ENCODE assay signal across 1 cellular context in the genomic region with DNA sequence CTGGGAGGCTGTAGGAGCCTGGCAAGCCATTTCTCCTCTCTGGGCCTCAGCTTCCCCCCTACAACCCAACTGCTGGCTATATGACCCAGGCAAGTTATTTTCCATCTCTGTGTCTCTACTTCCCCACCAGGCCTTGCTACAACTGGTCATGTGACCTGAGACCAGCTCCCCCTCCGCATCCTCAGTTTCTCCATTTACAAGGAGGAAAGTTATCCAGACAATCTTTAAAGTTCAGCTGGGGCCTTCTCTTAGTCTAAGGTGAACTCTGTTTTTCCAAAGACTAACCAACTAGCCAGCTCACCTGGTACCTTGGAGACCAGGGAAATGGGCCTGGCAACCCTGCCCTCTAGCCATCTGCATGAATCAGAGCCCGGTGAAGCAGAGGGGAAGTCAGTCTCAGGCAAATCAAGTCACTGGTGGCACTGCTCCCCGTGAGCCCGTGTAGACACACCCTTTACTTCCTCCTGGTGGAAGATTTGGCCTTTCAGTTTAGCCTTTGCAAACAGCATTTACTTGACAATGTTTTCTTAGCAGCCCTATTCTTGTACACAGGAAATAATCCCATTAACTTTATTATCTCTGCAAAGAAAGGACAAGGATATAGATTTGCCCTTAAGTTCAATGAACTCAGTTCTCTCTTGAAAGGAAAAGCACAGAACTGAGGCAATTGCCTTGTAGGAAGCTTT.
TF ChIP-seq lines count a peak whose summit lies in the region.

No MANE protein-coding gene starts in this region.

TF ChIP-seq in HepG2, 621 proteins besides CTCF, POLR2A, EP300 and RAD21 (continued from another document):
- TF ChIP-seq, protein P1, sequence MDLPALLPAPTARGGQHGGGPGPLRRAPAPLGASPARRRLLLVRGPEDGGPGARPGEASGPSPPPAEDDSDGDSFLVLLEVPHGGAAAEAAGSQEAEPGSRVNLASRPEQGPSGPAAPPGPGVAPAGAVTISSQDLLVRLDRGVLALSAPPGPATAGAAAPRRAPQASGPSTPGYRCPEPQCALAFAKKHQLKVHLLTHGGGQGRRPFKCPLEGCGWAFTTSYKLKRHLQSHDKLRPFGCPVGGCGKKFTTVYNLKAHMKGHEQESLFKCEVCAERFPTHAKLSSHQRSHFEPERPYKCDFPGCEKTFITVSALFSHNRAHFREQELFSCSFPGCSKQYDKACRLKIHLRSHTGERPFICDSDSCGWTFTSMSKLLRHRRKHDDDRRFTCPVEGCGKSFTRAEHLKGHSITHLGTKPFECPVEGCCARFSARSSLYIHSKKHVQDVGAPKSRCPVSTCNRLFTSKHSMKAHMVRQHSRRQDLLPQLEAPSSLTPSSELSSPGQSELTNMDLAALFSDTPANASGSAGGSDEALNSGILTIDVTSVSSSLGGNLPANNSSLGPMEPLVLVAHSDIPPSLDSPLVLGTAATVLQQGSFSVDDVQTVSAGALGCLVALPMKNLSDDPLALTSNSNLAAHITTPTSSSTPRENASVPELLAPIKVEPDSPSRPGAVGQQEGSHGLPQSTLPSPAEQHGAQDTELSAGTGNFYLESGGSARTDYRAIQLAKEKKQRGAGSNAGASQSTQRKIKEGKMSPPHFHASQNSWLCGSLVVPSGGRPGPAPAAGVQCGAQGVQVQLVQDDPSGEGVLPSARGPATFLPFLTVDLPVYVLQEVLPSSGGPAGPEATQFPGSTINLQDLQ (CRISPR knock-in tag; IDR thresholded peaks at IDR 0.05): no peak
- TF ChIP-seq HNRNPL (IDR thresholded peaks at IDR 0.05; ENCODE audit: low read depth, low read length): no peak
- no peak for TF ChIP-seq GATA4 (IDR thresholded peaks at IDR 0.05; ENCODE audit: borderline replicate concordance, low read depth)
- no peak for TF ChIP-seq HDAC1 (CRISPR knock-in tag; IDR thresholded peaks at IDR 0.05)
- TF ChIP-seq, protein P2, sequence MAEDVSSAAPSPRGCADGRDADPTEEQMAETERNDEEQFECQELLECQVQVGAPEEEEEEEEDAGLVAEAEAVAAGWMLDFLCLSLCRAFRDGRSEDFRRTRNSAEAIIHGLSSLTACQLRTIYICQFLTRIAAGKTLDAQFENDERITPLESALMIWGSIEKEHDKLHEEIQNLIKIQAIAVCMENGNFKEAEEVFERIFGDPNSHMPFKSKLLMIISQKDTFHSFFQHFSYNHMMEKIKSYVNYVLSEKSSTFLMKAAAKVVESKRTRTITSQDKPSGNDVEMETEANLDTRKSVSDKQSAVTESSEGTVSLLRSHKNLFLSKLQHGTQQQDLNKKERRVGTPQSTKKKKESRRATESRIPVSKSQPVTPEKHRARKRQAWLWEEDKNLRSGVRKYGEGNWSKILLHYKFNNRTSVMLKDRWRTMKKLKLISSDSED (CRISPR knock-in tag; IDR thresholded peaks at IDR 0.05): 0 out of 2 replicates have a peak, but pooled peaks have one; percentile 60
- TF ChIP-seq ZNF878 (CRISPR knock-in tag; IDR thresholded peaks at IDR 0.05): no peak
- TF ChIP-seq NAIF1 (CRISPR knock-in tag; IDR thresholded peaks at IDR 0.05; ENCODE audit: borderline replicate concordance): no peak
- TF ChIP-seq, protein P3, sequence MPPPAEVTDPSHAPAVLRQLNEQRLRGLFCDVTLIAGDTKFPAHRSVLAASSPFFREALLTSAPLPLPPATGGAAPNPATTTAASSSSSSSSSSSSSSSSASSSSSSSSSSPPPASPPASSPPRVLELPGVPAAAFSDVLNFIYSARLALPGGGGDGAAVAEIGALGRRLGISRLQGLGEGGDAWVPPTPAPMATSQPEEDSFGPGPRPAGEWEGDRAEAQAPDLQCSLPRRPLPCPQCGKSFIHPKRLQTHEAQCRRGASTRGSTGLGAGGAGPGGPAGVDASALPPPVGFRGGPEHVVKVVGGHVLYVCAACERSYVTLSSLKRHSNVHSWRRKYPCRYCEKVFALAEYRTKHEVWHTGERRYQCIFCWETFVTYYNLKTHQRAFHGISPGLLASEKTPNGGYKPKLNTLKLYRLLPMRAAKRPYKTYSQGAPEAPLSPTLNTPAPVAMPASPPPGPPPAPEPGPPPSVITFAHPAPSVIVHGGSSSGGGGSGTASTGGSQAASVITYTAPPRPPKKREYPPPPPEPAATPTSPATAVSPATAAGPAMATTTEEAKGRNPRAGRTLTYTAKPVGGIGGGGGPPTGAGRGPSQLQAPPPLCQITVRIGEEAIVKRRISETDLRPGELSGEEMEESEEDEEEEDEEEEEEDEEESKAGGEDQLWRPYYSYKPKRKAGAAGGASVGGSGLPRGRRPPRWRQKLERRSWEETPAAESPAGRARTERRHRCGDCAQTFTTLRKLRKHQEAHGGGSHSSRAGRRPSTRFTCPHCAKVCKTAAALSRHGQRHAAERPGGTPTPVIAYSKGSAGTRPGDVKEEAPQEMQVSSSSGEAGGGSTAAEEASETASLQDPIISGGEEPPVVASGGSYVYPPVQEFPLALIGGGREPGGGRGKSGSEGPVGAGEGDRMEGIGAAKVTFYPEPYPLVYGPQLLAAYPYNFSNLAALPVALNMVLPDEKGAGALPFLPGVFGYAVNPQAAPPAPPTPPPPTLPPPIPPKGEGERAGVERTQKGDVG (CRISPR knock-in tag; IDR thresholded peaks at IDR 0.05; ENCODE audit: borderline replicate concordance): no peak
- TF ChIP-seq ZNF274 (CRISPR knock-in tag; IDR thresholded peaks at IDR 0.05): no peak
- TF ChIP-seq, protein P4, sequence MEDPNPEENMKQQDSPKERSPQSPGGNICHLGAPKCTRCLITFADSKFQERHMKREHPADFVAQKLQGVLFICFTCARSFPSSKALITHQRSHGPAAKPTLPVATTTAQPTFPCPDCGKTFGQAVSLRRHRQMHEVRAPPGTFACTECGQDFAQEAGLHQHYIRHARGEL (CRISPR knock-in tag; IDR thresholded peaks at IDR 0.05): no peak
- TF ChIP-seq ZNF570 (CRISPR knock-in tag; IDR thresholded peaks at IDR 0.05; ENCODE audit: borderline replicate concordance): no peak
- TF ChIP-seq, protein P5, sequence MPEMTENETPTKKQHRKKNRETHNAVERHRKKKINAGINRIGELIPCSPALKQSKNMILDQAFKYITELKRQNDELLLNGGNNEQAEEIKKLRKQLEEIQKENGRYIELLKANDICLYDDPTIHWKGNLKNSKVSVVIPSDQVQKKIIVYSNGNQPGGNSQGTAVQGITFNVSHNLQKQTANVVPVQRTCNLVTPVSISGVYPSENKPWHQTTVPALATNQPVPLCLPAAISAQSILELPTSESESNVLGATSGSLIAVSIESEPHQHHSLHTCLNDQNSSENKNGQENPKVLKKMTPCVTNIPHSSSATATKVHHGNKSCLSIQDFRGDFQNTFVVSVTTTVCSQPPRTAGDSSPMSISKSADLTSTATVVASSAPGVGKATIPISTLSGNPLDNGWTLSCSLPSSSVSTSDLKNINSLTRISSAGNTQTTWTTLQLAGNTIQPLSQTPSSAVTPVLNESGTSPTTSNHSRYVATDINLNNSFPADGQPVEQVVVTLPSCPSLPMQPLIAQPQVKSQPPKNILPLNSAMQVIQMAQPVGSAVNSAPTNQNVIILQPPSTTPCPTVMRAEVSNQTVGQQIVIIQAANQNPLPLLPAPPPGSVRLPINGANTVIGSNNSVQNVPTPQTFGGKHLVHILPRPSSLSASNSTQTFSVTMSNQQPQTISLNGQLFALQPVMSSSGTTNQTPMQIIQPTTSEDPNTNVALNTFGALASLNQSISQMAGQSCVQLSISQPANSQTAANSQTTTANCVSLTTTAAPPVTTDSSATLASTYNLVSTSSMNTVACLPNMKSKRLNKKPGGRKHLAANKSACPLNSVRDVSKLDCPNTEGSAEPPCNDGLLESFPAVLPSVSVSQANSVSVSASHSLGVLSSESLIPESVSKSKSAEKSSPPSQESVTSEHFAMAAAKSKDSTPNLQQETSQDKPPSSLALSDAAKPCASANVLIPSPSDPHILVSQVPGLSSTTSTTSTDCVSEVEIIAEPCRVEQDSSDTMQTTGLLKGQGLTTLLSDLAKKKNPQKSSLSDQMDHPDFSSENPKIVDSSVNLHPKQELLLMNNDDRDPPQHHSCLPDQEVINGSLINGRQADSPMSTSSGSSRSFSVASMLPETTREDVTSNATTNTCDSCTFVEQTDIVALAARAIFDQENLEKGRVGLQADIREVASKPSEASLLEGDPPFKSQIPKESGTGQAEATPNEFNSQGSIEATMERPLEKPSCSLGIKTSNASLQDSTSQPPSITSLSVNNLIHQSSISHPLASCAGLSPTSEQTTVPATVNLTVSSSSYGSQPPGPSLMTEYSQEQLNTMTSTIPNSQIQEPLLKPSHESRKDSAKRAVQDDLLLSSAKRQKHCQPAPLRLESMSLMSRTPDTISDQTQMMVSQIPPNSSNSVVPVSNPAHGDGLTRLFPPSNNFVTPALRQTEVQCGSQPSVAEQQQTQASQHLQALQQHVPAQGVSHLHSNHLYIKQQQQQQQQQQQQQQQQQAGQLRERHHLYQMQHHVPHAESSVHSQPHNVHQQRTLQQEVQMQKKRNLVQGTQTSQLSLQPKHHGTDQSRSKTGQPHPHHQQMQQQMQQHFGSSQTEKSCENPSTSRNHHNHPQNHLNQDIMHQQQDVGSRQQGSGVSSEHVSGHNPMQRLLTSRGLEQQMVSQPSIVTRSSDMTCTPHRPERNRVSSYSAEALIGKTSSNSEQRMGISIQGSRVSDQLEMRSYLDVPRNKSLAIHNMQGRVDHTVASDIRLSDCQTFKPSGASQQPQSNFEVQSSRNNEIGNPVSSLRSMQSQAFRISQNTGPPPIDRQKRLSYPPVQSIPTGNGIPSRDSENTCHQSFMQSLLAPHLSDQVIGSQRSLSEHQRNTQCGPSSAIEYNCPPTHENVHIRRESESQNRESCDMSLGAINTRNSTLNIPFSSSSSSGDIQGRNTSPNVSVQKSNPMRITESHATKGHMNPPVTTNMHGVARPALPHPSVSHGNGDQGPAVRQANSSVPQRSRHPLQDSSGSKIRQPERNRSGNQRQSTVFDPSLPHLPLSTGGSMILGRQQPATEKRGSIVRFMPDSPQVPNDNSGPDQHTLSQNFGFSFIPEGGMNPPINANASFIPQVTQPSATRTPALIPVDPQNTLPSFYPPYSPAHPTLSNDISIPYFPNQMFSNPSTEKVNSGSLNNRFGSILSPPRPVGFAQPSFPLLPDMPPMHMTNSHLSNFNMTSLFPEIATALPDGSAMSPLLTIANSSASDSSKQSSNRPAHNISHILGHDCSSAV (CRISPR knock-in tag; IDR thresholded peaks at IDR 0.05; ENCODE audit: borderline replicate concordance): no peak
- no peak for TF ChIP-seq PPARG (CRISPR knock-in tag; conservative IDR thresholded peaks at IDR 0.05)
- no peak for TF ChIP-seq CENPT (CRISPR knock-in tag; IDR thresholded peaks at IDR 0.05; ENCODE audit: low read depth)
- no peak for TF ChIP-seq CCDC6 (CRISPR knock-in tag; IDR thresholded peaks at IDR 0.05)
- TF ChIP-seq SOX13 (IDR thresholded peaks at IDR 0.05): no peak
- TF ChIP-seq SOX13 (CRISPR knock-in tag; conservative IDR thresholded peaks at IDR 0.05 in 1 of 2, IDR thresholded peaks at IDR 0.05 in 1 of 2): peak in 1 of 2 experiments; percentile 45; a peak in 1 of 4 replicates
- TF ChIP-seq ZKSCAN1 (IDR thresholded peaks at IDR 0.05; ENCODE audit: low read length): no peak
- no peak for TF ChIP-seq NR1H2 (CRISPR knock-in tag; IDR thresholded peaks at IDR 0.05; ENCODE audit: borderline replicate concordance, low read depth)
- TF ChIP-seq ZNF615 (CRISPR knock-in tag; IDR thresholded peaks at IDR 0.05; ENCODE audit: borderline replicate concordance): no peak
- TF ChIP-seq, protein P6, sequence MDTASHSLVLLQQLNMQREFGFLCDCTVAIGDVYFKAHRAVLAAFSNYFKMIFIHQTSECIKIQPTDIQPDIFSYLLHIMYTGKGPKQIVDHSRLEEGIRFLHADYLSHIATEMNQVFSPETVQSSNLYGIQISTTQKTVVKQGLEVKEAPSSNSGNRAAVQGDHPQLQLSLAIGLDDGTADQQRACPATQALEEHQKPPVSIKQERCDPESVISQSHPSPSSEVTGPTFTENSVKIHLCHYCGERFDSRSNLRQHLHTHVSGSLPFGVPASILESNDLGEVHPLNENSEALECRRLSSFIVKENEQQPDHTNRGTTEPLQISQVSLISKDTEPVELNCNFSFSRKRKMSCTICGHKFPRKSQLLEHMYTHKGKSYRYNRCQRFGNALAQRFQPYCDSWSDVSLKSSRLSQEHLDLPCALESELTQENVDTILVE (CRISPR knock-in tag; IDR thresholded peaks at IDR 0.05): no peak
- TF ChIP-seq ZNF34 (CRISPR knock-in tag; IDR thresholded peaks at IDR 0.05; ENCODE audit: borderline replicate concordance): no peak
- TF ChIP-seq IKZF1 (IDR thresholded peaks at IDR 0.05): no peak
- no peak for TF ChIP-seq FOSL2 (CRISPR knock-in tag; IDR thresholded peaks at IDR 0.05)
- no peak for TF ChIP-seq KLF16 (CRISPR knock-in tag; IDR thresholded peaks at IDR 0.05)
- no peak for TF ChIP-seq ZC3H4 (CRISPR knock-in tag; IDR thresholded peaks at IDR 0.05; ENCODE audit: borderline replicate concordance)
- TF ChIP-seq ZNF605 (CRISPR knock-in tag; IDR thresholded peaks at IDR 0.05): no peak
- TF ChIP-seq JUNB (CRISPR knock-in tag; IDR thresholded peaks at IDR 0.05; ENCODE audit: borderline replicate concordance): no peak
- TF ChIP-seq, protein P7, sequence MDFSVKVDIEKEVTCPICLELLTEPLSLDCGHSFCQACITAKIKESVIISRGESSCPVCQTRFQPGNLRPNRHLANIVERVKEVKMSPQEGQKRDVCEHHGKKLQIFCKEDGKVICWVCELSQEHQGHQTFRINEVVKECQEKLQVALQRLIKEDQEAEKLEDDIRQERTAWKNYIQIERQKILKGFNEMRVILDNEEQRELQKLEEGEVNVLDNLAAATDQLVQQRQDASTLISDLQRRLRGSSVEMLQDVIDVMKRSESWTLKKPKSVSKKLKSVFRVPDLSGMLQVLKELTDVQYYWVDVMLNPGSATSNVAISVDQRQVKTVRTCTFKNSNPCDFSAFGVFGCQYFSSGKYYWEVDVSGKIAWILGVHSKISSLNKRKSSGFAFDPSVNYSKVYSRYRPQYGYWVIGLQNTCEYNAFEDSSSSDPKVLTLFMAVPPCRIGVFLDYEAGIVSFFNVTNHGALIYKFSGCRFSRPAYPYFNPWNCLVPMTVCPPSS (IDR thresholded peaks at IDR 0.05): no peak
- TF ChIP-seq ZNF343 (CRISPR knock-in tag; IDR thresholded peaks at IDR 0.05): no peak
